ENCODE assay signal across 8 cellular contexts in genomic region chr1:45550401-45551305, GRCh38. TPM values are rescaled to one million over a fixed set of nuclear protein-coding genes. Genes with fewer than 3 reads are reported as not detected.
DNase-seq lines count a peak whose midpoint lies in the region; ATAC-seq, FAIRE-seq and TF ChIP-seq lines count a peak whose summit lies in the region.

AKR1A1 (plus strand) TSS chr1:45550826; CDS start chr1:45561795, 10,969 bp downstream.

- 1% methylated on average over 39 to 47 of the region's 47 CpGs for WGBS in heart left ventricle, 4 donors

- H3K4me3 Mint-ChIP-seq in type B pancreatic cell: peak within 1 kb of the TSS; percentile 99

- H3K4me1 ChIP-seq in adipocyte (ENCODE audit: control insufficient read depth, insufficient read depth, low read length): peaks cover 8% of the 10 kb centered on the region
- H3K4me1 ChIP-seq in heart left ventricle: peaks cover 0 to 32% (median 14%) of the 10 kb centered on the region in 12 donors

- peak; percentile 76 for DNase-seq in GM12892 (ENCODE audit: insufficient read length)
- peak; percentile 49 for DNase-seq in NCI-H1436 treated with DMSO at 0.1 percent for 48 hours (lab: John Stamatoyannopoulos, UW)
- peak; percentile 75 for DNase-seq in T follicular helper cell (ENCODE audit: low read depth)
- DNase-seq in adipocyte (ENCODE audit: low read depth): peak; percentile 92
- peak; percentile 85 to 93 (median 90) for DNase-seq in heart left ventricle
- peak; percentile 77 to 98 (median 86) for DNase-seq in posterior cingulate gyrus
- DNase-seq in type B pancreatic cell (ENCODE audit: extremely low spot score, unreplicated experiment): peak; percentile 90

- H3K9ac ChIP-seq in adipocyte (ENCODE audit: low read length): peak within 1 kb of the TSS; percentile 92

- peak; percentile 92 for FAIRE-seq in GM12892 (lab: Jason Lieb, UNC)

- H3K4me1 Mint-ChIP-seq in type B pancreatic cell (ENCODE audit: unreplicated experiment): peaks cover 20% of the 10 kb centered on the region

- no peaks in the 10 kb centered on the region for H3K9me3 Mint-ChIP-seq in type B pancreatic cell

- peaks cover 12% of the 10 kb centered on the region for H3K27me3 Mint-ChIP-seq in type B pancreatic cell

- H3K4me3 ChIP-seq in adipocyte (ENCODE audit: low read length) (peak within 1 kb of the TSS; percentile 92), heart left ventricle (peak within 1 kb of the TSS; percentile 34 to 87 (median 74))

- TF ChIP-seq CTCF in heart left ventricle (IDR thresholded peaks at IDR 0.05) (no peak), type B pancreatic cell (conservative IDR thresholded peaks at IDR 0.05) (peak; percentile 32)

- H3K27me3 ChIP-seq in adipocyte (replicated peaks; ENCODE audit: control insufficient read depth, insufficient read depth, low read length) (no peaks in the 10 kb centered on the region), heart left ventricle (no peaks in the 10 kb centered on the region)

- H3K27ac Mint-ChIP-seq in type B pancreatic cell: peak within 1 kb of the TSS; percentile 95

- H3K9me3 ChIP-seq in adipocyte (ENCODE audit: control insufficient read depth, low read length) (no peaks in the 10 kb centered on the region), heart left ventricle (no peaks in the 10 kb centered on the region)

- H3K36me3 ChIP-seq in adipocyte (ENCODE audit: control insufficient read depth, insufficient read depth, low read length, severe bottlenecking) (no peaks in the 10 kb centered on the region), heart left ventricle (peaks cover 0 to 33% (median 3%) of the 10 kb centered on the region in 9 donors)

- peak; percentile 91 for TF ChIP-seq POLR2A in GM12892 (IDR thresholded peaks at IDR 0.05; ENCODE audit: low read depth, low read length)
- TF ChIP-seq POLR2A in heart left ventricle (IDR thresholded peaks at IDR 0.05): peak in 1 of 2 donors; percentile 48

- intact Hi-C loops in heart left ventricle (cut with DNase I) (loop anchor here in 4 of 10 donors (1.0 to 5.0 kb wide), 4 partner anchors 28 to 33 kb away; partner anchors contain the start of gene PRDX1 (in 2 of the 4)), posterior cingulate gyrus (cut with DNase I) (loop anchor here (2.0 kb wide), 2 partner anchors 30 to 52 kb away; partner anchors contain the start of gene PRDX1)

- H3K27ac ChIP-seq in heart left ventricle: peak within 1 kb of the TSS; percentile 64 to 94 (median 87)

- H3K36me3 Mint-ChIP-seq in type B pancreatic cell: peaks cover 8% of the 10 kb centered on the region

- ATAC-seq in HG02840 (IDR thresholded peaks at IDR 0.05; ENCODE audit: low FRiP score, unreplicated experiment) (peak; percentile 87), heart left ventricle (peak; percentile 96 to 99 (median 98))

RNA-seq across cellular contexts. Expression of gene AKR1A1, which starts in this region (rescaled TPM):
- polyA plus RNA-seq in GM12892 (2012; ENCODE audit: missing spikeins): 246 TPM
- total RNA-seq in heart left ventricle (100 to 1,000 TPM in 1 of 9 donors, 10 to 100 TPM in 8; 28.0 to 148 (median 42.6) TPM), type B pancreatic cell (ENCODE audit: low replicate concordance) (179 and 185 TPM in 2 replicates)
- polyA plus RNA-seq in heart left ventricle: 10 to 100 TPM; 45.8 to 77.7 TPM

Comparison
In these comparisons a context has a peak if more than half of its experiments do, and no peak if none do; other contexts are left out.
1. Peak in every context shown above with its lines: DNase-seq, ATAC-seq, H3K4me3 ChIP-seq and H3K27ac ChIP-seq.